Comparison of ENCODE assay signal across 10 cellular contexts in genomic region chr21:26115899-26116298, GRCh38. TPM values are rescaled to one million over a fixed set of nuclear protein-coding genes. Genes with fewer than 3 reads are reported as not detected.
DNase-seq lines count a peak whose midpoint lies in the region; ATAC-seq and TF ChIP-seq lines count a peak whose summit lies in the region.
"Had no signal": no experiment of that assay in that cellular context is flagged by ENCODE, and none has a peak within 500 bp of the region (broad histone marks: within the 10 kb centered on the region; RNA-seq: fewer than 3 reads in every experiment).

No MANE protein-coding gene starts in this region.

- no peak overlapping the region for H2AFZ ChIP-seq in PC-3 (ENCODE audit: low read length)

- H3K9me3 ChIP-seq in PC-3 (ENCODE audit: low read length), result no peaks in the 10 kb centered on the region

- POLR2A ChIA-PET in PC-3 (lab: Charles Lee; ENCODE audit: unreplicated experiment), result interaction anchor here (0.7 kb wide), 2 partner anchors 178 to 541 kb away, joined by 3 to 5 read pairs; no protein-coding TSS in a partner anchor

- H3K4me3 ChIP-seq in PC-3 (ENCODE audit: low read length), result peak overlapping the region; percentile 22; the same call in 1 of the 2 replicates
- H3K4me3 ChIP-seq: lung had no signal

- H3K27me3 ChIP-seq in PC-3 (ENCODE audit: low read length), result no peaks in the 10 kb centered on the region

- H3K79me2 ChIP-seq in PC-3 (ENCODE audit: low read length), result peaks cover 70% of the 10 kb centered on the region

- intact Hi-C loops in PC-3 (cut with micrococcal nuclease), result no loop called here

- no TSS peak for BruUV-seq in PC-3 (replicated peaks; lab: Mats Ljungman, UMichigan)

- ATAC-seq in PC-3 (peak; percentile 45), HG03520 (IDR thresholded peaks at IDR 0.05; ENCODE audit: unreplicated experiment) (no peak), HG03135 (IDR thresholded peaks at IDR 0.05; ENCODE audit: unreplicated experiment) (no peak)

- TF ChIP-seq CTCF in PC-3 (conservative IDR thresholded peaks at IDR 0.05; ENCODE audit: low read depth, low read length), result no peak

- H3K4me2 ChIP-seq in PC-3 (ENCODE audit: low read length), result peak overlapping the region; percentile 72

- H3K9me2 ChIP-seq in PC-3 (replicated peaks; ENCODE audit: low read length), result no peaks in the 10 kb centered on the region

- DNase-seq in COLO829 (ENCODE audit: low spot score) (peak; percentile 78), PC-3 (peak; percentile 54), fibroblast of gingiva (ENCODE audit: low read depth) (peak; percentile 48), pons (ENCODE audit: low spot score) (peak; percentile 96), NCI-H1436 treated with DMSO at 0.1 percent for 48 hours (lab: John Stamatoyannopoulos, UW) (no peak), iPS-NIHi7 (ENCODE audit: extremely low spot score) (no peak)
- DNase-seq: DMS 273 treated with DMSO at 0.1 percent for 48 hours had no signal

- H3K9ac ChIP-seq in PC-3 (ENCODE audit: low read length), result peak overlapping the region; percentile 85

- H4K20me1 ChIP-seq in PC-3 (ENCODE audit: low read length), result no peaks in the 10 kb centered on the region

- peaks cover 5% of the 10 kb centered on the region; the same call in 1 of the 2 replicates for H3K36me3 ChIP-seq in PC-3 (ENCODE audit: low read depth, low read length)

- peaks cover 31% of the 10 kb centered on the region for H3K4me1 ChIP-seq in PC-3 (ENCODE audit: insufficient read depth, low read length)

- CTCF ChIA-PET in PC-3 (lab: Charles Lee), result no interaction called here

- no peaks in the 10 kb centered on the region for H3F3A ChIP-seq in PC-3 (ENCODE audit: low read length, unreplicated experiment)

- peak overlapping the region; percentile 96 for H3K27ac ChIP-seq in PC-3 (ENCODE audit: low read length)

RNA-seq across cellular contexts. Expression of gene APP, which starts 54.7 kb away (rescaled TPM):
- 266 and 329 TPM in 2 replicates for total RNA-seq in PC-3 (2014; rRNA removed)

Comparison
In these comparisons a context has a peak if more than half of its experiments do, and no peak if none do; other contexts are left out.
1. DNase-seq: peak in COLO829 (single experiment), PC-3 (single experiment), fibroblast of gingiva (single experiment) and pons (single experiment); none in NCI-H1436 treated with DMSO at 0.1 percent for 48 hours (single experiment) and iPS-NIHi7 (single experiment).